8 cellular contexts compared by ENCODE assay signal in genomic region chr7:74256446-74257408, GRCh38. TPM values are rescaled to one million over a fixed set of nuclear protein-coding genes. Genes with fewer than 3 reads are reported as not detected.
A peak's percentile ranks its signal among the peaks of the same experiment; 100 is the strongest.
DNase-seq lines count a peak whose midpoint lies in the region; ATAC-seq and TF ChIP-seq lines count a peak whose summit lies in the region.

No MANE protein-coding gene starts in this region.

- H3K4me3 Mint-ChIP-seq in activated CD4-positive, alpha-beta T cell treated with anti-CD3 and anti-CD28 coated beads, Interleukin-2, amount 10 ng/mL, durations not matched to agents 24 days and 14 days: peak overlapping the region; percentile 29
- peak overlapping the region; percentile 37 for H3K4me3 Mint-ChIP-seq in stimulated activated memory B cell treated with anti-CD40 and anti-IgM and Interleukin-4, amounts not matched to agents 10 μg/mL and 1 μg/mL and 100 μg/mL, for 72 hours

- DNase-seq in activated CD4-positive, alpha-beta T cell treated with anti-CD3 and anti-CD28 coated beads, Interleukin-2, amount 10 ng/mL, durations not matched to agents 24 days and 14 days: no peak
- no peak for DNase-seq in activated CD4-positive, alpha-beta T cell treated with anti-CD3 and anti-CD28 coated beads for 4 hours
- peak; percentile 86 for DNase-seq in fibroblast of the aortic adventitia (ENCODE audit: low read depth)
- DNase-seq in NCI-H748 (lab: John Stamatoyannopoulos, UW; ENCODE audit: unreplicated experiment): no peak
- no peak for DNase-seq in hypothalamus (lab: John Stamatoyannopoulos, UW)

- H3K27ac ChIP-seq in VCaP: peak overlapping the region; percentile 99

- H3K9me3 Mint-ChIP-seq in activated CD4-positive, alpha-beta T cell treated with anti-CD3 and anti-CD28 coated beads, Interleukin-2, amount 10 ng/mL, durations not matched to agents 24 days and 14 days: no peaks in the 10 kb centered on the region
- no peaks in the 10 kb centered on the region for H3K9me3 Mint-ChIP-seq in stimulated activated memory B cell treated with anti-CD40 and anti-IgM and Interleukin-4, amounts not matched to agents 10 μg/mL and 1 μg/mL and 100 μg/mL, for 72 hours

- H3K4me3 ChIP-seq in fibroblast of the aortic adventitia (ENCODE audit: low read depth, low read length): no peak overlapping the region

- ATAC-seq in stimulated activated memory B cell treated with anti-CD40 and anti-IgM and Interleukin-4, amounts not matched to agents 10 μg/mL and 1 μg/mL and 100 μg/mL, for 72 hours: no peak
- ATAC-seq in GM19023 (IDR thresholded peaks at IDR 0.05; ENCODE audit: unreplicated experiment): no peak

- intact Hi-C loops in activated CD4-positive, alpha-beta T cell treated with anti-CD3 and anti-CD28 coated beads, Interleukin-2, amount 10 ng/mL, durations not matched to agents 24 days and 14 days (cut with micrococcal nuclease): no loop called here

- peaks cover 12% of the 10 kb centered on the region for H3K36me3 Mint-ChIP-seq in activated CD4-positive, alpha-beta T cell treated with anti-CD3 and anti-CD28 coated beads, Interleukin-2, amount 10 ng/mL, durations not matched to agents 24 days and 14 days (ENCODE audit: low read depth)
- H3K36me3 Mint-ChIP-seq in stimulated activated memory B cell treated with anti-CD40 and anti-IgM and Interleukin-4, amounts not matched to agents 10 μg/mL and 1 μg/mL and 100 μg/mL, for 72 hours: peaks cover 6% of the 10 kb centered on the region

- peaks cover 19% of the 10 kb centered on the region for H3K4me1 Mint-ChIP-seq in activated CD4-positive, alpha-beta T cell treated with anti-CD3 and anti-CD28 coated beads, Interleukin-2, amount 10 ng/mL, durations not matched to agents 24 days and 14 days
- H3K4me1 Mint-ChIP-seq in stimulated activated memory B cell treated with anti-CD40 and anti-IgM and Interleukin-4, amounts not matched to agents 10 μg/mL and 1 μg/mL and 100 μg/mL, for 72 hours: peaks cover 28% of the 10 kb centered on the region

- H3K27ac Mint-ChIP-seq in activated CD4-positive, alpha-beta T cell treated with anti-CD3 and anti-CD28 coated beads, Interleukin-2, amount 10 ng/mL, durations not matched to agents 24 days and 14 days: peak overlapping the region; percentile 7
- peak overlapping the region; percentile 83 for H3K27ac Mint-ChIP-seq in stimulated activated memory B cell treated with anti-CD40 and anti-IgM and Interleukin-4, amounts not matched to agents 10 μg/mL and 1 μg/mL and 100 μg/mL, for 72 hours

- no peaks in the 10 kb centered on the region for H3K27me3 Mint-ChIP-seq in activated CD4-positive, alpha-beta T cell treated with anti-CD3 and anti-CD28 coated beads, Interleukin-2, amount 10 ng/mL, durations not matched to agents 24 days and 14 days
- H3K27me3 Mint-ChIP-seq in stimulated activated memory B cell treated with anti-CD40 and anti-IgM and Interleukin-4, amounts not matched to agents 10 μg/mL and 1 μg/mL and 100 μg/mL, for 72 hours: no peaks in the 10 kb centered on the region

- no peak for TF ChIP-seq CTCF in VCaP (conservative IDR thresholded peaks at IDR 0.05)
- TF ChIP-seq CTCF in fibroblast of the aortic adventitia (IDR thresholded peaks at IDR 0.05; ENCODE audit: insufficient read depth, low read length): no peak

RNA-seq across cellular contexts. Expression of gene RFC2, which starts 2.5 kb away (rescaled TPM):
- total RNA-seq in activated CD4-positive, alpha-beta T cell treated with anti-CD3 and anti-CD28 coated beads, Interleukin-2, amount 10 ng/mL, durations not matched to agents 24 days and 14 days: 88.0 and 94.7 TPM in 2 replicates
- total RNA-seq in fibroblast of the aortic adventitia (ENCODE audit: low replicate concordance): 2.5 and 39.0 TPM in 2 replicates

RNA-seq across cellular contexts. Expression of gene CLIP2, which starts 32.5 kb away (rescaled TPM):
- 1.2 and 1.4 TPM in 2 replicates for total RNA-seq in activated CD4-positive, alpha-beta T cell treated with anti-CD3 and anti-CD28 coated beads, Interleukin-2, amount 10 ng/mL, durations not matched to agents 24 days and 14 days
- total RNA-seq in fibroblast of the aortic adventitia (ENCODE audit: low replicate concordance): 31.9 and 89.9 TPM in 2 replicates

RNA-seq across cellular contexts. Expression of gene LAT2, which starts 46.9 kb away (rescaled TPM):
- 13.8 and 16.9 TPM in 2 replicates for total RNA-seq in activated CD4-positive, alpha-beta T cell treated with anti-CD3 and anti-CD28 coated beads, Interleukin-2, amount 10 ng/mL, durations not matched to agents 24 days and 14 days
- 0.18 TPM in 1 of 2 replicates, not detected in the other for total RNA-seq in fibroblast of the aortic adventitia (ENCODE audit: low replicate concordance)

Comparison
In these comparisons a context has a peak if more than half of its experiments do, and no peak if none do; other contexts are left out.
1. RNA of gene CLIP2, which starts 32.5 kb away (total RNA-seq): 31.9 to 89.9 TPM in fibroblast of the aortic adventitia; 1.2 to 1.4 TPM in activated CD4-positive, alpha-beta T cell treated with anti-CD3 and anti-CD28 coated beads, Interleukin-2, amount 10 ng/mL, durations not matched to agents 24 days and 14 days; every median in the first group is over 10 times any median in the second.
2. RNA of gene LAT2, which starts 46.9 kb away (total RNA-seq): 13.8 to 16.9 TPM in activated CD4-positive, alpha-beta T cell treated with anti-CD3 and anti-CD28 coated beads, Interleukin-2, amount 10 ng/mL, durations not matched to agents 24 days and 14 days; 0.18 TPM in fibroblast of the aortic adventitia; every median in the first group is over 10 times any median in the second.